ENCODE assay signal across 20 cellular contexts in the genomic region with DNA sequence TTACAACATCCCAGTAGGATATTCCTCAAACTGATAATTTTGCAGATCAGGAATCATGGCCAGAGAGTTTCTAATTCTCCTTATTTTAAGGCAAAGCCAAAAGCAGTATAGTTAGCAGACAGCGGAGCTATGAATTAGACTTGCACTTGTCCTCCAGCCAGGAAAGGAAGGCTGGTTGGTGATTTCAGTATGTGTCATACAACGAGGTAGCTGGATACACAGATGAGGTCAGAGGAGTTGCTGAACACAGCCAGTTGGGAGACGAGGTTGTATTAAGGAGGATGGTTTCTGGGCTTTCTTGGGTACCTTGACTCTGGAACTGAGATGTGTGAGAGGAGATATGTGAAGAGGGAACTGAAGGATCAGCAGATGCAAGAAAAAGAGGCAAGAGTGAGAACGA.
A peak's percentile ranks its signal among the peaks of the same experiment; 100 is the strongest.
DNase-seq lines count a peak whose midpoint lies in the region; ATAC-seq lines count a peak whose summit lies in the region.
"Had no signal": no experiment of that assay in that cellular context is flagged by ENCODE, and none has a peak within 500 bp of the region (broad histone marks: within the 10 kb centered on the region; RNA-seq: fewer than 3 reads in every experiment).

No MANE protein-coding gene starts in this region.

- ATAC-seq in GM18868 (IDR thresholded peaks at IDR 0.05; ENCODE audit: unreplicated experiment) (no peak), GM18520 (IDR thresholded peaks at IDR 0.05; ENCODE audit: unreplicated experiment) (no peak), GM18861 (IDR thresholded peaks at IDR 0.05; ENCODE audit: unreplicated experiment) (no peak)

- H3K9me3 ChIP-seq in MG63 = no peaks in the 10 kb centered on the region
- H3K9me3 ChIP-seq: SK-N-SH had no signal

- H3K36me3 ChIP-seq in MG63 = no peaks in the 10 kb centered on the region

- DNase-seq in MG63 (peak; percentile 50), astrocyte of the hippocampus (ENCODE audit: low read depth, low spot score) (peak; percentile 75), kidney tubule cell (ENCODE audit: low spot score) (peak; percentile 39), stromal cell of bone marrow (ENCODE audit: low read depth) (peak; percentile 26), NCI-H2081 treated with DMSO at 0.1 percent for 48 hours (lab: John Stamatoyannopoulos, UW) (no peak)
- DNase-seq: ACHN, DMS79, GM23248, H9, HFFc6, NCI-H1105, NCI-H146, NCI-H2029 treated with DMSO at 0.1 percent for 48 hours, NCI-H2171, NCI-H524 treated with DMSO at 0.1 percent for 48 hours, SIG-M5, SK-N-SH had no signal

- H3K4me3 ChIP-seq in MG63 = no peak overlapping the region
- H3K4me3 ChIP-seq: GM23248 had no signal

- no peaks in the 10 kb centered on the region for H3K27me3 ChIP-seq in MG63
